ENCODE assay signal across 10 cellular contexts in the genomic region with DNA sequence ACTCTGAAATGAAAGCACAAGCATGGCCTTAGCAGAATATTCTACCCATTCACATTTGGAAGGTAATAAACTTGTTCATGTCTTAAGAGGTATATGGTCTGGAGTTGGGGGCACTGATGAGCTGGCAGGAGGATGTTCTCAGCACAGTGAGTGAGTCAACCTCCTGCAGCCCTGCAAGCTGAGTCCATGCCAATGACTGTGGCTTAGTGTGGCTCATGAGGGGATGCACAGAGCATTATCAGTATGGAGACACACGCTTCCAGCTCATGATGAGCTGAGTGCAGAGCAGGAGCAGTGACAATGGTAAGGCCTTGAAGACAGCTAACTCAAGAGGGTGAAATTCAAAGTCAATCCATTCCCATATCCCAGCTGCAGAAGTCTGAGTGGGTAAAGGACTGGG.
DNase-seq lines count a peak whose midpoint lies in the region; ATAC-seq and TF ChIP-seq lines count a peak whose summit lies in the region.
"Had no signal": no experiment of that assay in that cellular context is flagged by ENCODE, and none has a peak within 500 bp of the region (broad histone marks: within the 10 kb centered on the region; RNA-seq: fewer than 3 reads in every experiment).

No MANE protein-coding gene starts in this region.

- H3K4me3 Mint-ChIP-seq in activated naive CD8-positive, alpha-beta T cell treated with anti-CD3 and anti-CD28 coated beads, Interleukin-2, amount 50 U/mL, for 24 hours: no peak overlapping the region
- no peak overlapping the region for H3K4me3 Mint-ChIP-seq in stimulated activated memory B cell treated with anti-CD40 and anti-IgM and Interleukin-4, amounts not matched to agents 10 μg/mL and 1 μg/mL and 100 μg/mL, for 72 hours

- H3K27me3 Mint-ChIP-seq in activated naive CD8-positive, alpha-beta T cell treated with anti-CD3 and anti-CD28 coated beads, Interleukin-2, amount 50 U/mL, for 24 hours: peaks cover 7% of the 10 kb centered on the region
- peaks cover 12% of the 10 kb centered on the region for H3K27me3 Mint-ChIP-seq in stimulated activated memory B cell treated with anti-CD40 and anti-IgM and Interleukin-4, amounts not matched to agents 10 μg/mL and 1 μg/mL and 100 μg/mL, for 72 hours

- no peak for TF ChIP-seq RAD21 in HCT116 (IDR thresholded peaks at IDR 0.05; ENCODE audit: low read depth)

- no peak overlapping the region for H3K4me3 ChIP-seq in HCT116 (replicated peaks in 1 of 2; ENCODE audit: low read depth in 1 of 2, low read length in 2 of 2)
- H3K4me3 ChIP-seq: ovary, SJCRH30 had no signal

- no peaks in the 10 kb centered on the region for H3K9me3 ChIP-seq in HCT116 (ENCODE audit: control insufficient read depth in 1 of 2, insufficient read depth in 1 of 2, low read depth in 1 of 2, low read length in 2 of 2)
- H3K9me3 ChIP-seq: ovary, SJCRH30 had no signal

- RAD21 ChIA-PET in HCT116 (lab: Charles Lee; ENCODE audit: low non-redundant PET in 1 of 2, low total read pairs in 2 of 2, uncharacterized antibody in 2 of 2, unreplicated experiment in 2 of 2): no interaction called here

- ATAC-seq in HCT116 (no peak), GM18907 (IDR thresholded peaks at IDR 0.05; ENCODE audit: unreplicated experiment) (no peak)
- peak; percentile 99 for ATAC-seq in activated naive CD8-positive, alpha-beta T cell treated with anti-CD3 and anti-CD28 coated beads, Interleukin-2, amount 50 U/mL, for 24 hours
- no peak for ATAC-seq in stimulated activated memory B cell treated with anti-CD40 and anti-IgM and Interleukin-4, amounts not matched to agents 10 μg/mL and 1 μg/mL and 100 μg/mL, for 72 hours

- intact Hi-C loops in HCT116 (cut with micrococcal nuclease): no loop called here

- peaks cover 38% of the 10 kb centered on the region for H3K4me1 Mint-ChIP-seq in activated naive CD8-positive, alpha-beta T cell treated with anti-CD3 and anti-CD28 coated beads, Interleukin-2, amount 50 U/mL, for 24 hours
- H3K4me1 Mint-ChIP-seq in stimulated activated memory B cell treated with anti-CD40 and anti-IgM and Interleukin-4, amounts not matched to agents 10 μg/mL and 1 μg/mL and 100 μg/mL, for 72 hours: peaks cover 17% of the 10 kb centered on the region

- no peaks in the 10 kb centered on the region for H3K9me2 ChIP-seq in HCT116 (ENCODE audit: insufficient read depth)

- no peaks in the 10 kb centered on the region for H3K36me3 Mint-ChIP-seq in activated naive CD8-positive, alpha-beta T cell treated with anti-CD3 and anti-CD28 coated beads, Interleukin-2, amount 50 U/mL, for 24 hours (ENCODE audit: low read depth)
- H3K36me3 Mint-ChIP-seq in stimulated activated memory B cell treated with anti-CD40 and anti-IgM and Interleukin-4, amounts not matched to agents 10 μg/mL and 1 μg/mL and 100 μg/mL, for 72 hours: no peaks in the 10 kb centered on the region

- CTCF ChIA-PET in HCT116 (lab: Charles Lee): no interaction called here

- H3K9ac ChIP-seq in HCT116 (ENCODE audit: low read length): no peak overlapping the region

- no TSS peak for BruUV-seq in HCT116 (replicated peaks; lab: Mats Ljungman, UMichigan)

- H3K36me3 ChIP-seq in HCT116 (ENCODE audit: control insufficient read depth in 1 of 2, insufficient read depth in 2 of 2, low read length in 2 of 2): no peaks in the 10 kb centered on the region
- H3K36me3 ChIP-seq: ovary, SJCRH30 had no signal

- H3K27ac ChIP-seq in HCT116 (ENCODE audit: low read depth, low read length): no peak overlapping the region
- H3K27ac ChIP-seq: ovary, SJCRH30 had no signal

- H3K4me1 ChIP-seq in HCT116 (ENCODE audit: control insufficient read depth in 1 of 2, insufficient read depth in 2 of 2, low read length in 2 of 2): peaks cover 0 to 8% of the 10 kb centered on the region in 2 experiments; a peak in 2 of 4 replicates
- H3K4me1 ChIP-seq: SJCRH30 had no signal

- H2AFZ ChIP-seq in HCT116 (ENCODE audit: low read depth, low read length, poor library complexity, severe bottlenecking): no peak overlapping the region

- no peak for TF ChIP-seq CTCF in HCT116 (IDR thresholded peaks at IDR 0.05 in 2 of 3, conservative IDR thresholded peaks at IDR 0.05 in 1 of 3; ENCODE audit: borderline replicate concordance in 1 of 3, insufficient read depth in 1 of 3, low read depth in 2 of 3, low read length in 2 of 3)

- H3K4me2 ChIP-seq in HCT116 (ENCODE audit: low read length): peak overlapping the region; percentile 2; the same call in 1 of the 2 replicates

- H3K9me3 Mint-ChIP-seq in activated naive CD8-positive, alpha-beta T cell treated with anti-CD3 and anti-CD28 coated beads, Interleukin-2, amount 50 U/mL, for 24 hours: peaks cover 3% of the 10 kb centered on the region
- H3K9me3 Mint-ChIP-seq in stimulated activated memory B cell treated with anti-CD40 and anti-IgM and Interleukin-4, amounts not matched to agents 10 μg/mL and 1 μg/mL and 100 μg/mL, for 72 hours: no peaks in the 10 kb centered on the region

- no peaks in the 10 kb centered on the region for H3K79me2 ChIP-seq in HCT116 (ENCODE audit: insufficient read depth, low read length)

- DNase-seq in AG08395 (ENCODE audit: low spot score) (peak; percentile 74), HCT116 (ENCODE audit: low read depth, low spot score) (no peak), myocyte (ENCODE audit: low read depth) (peak; percentile 49), MV-4-11 (lab: John Stamatoyannopoulos, UW) (no peak), Kasumi-1 (lab: John Stamatoyannopoulos, UW) (no peak)
- DNase-seq in activated naive CD8-positive, alpha-beta T cell treated with anti-CD3 and anti-CD28 coated beads, Interleukin-2, amount 50 U/mL, for 24 hours: peak; percentile 35
- DNase-seq: ovary, SJCRH30 had no signal

- POLR2A ChIA-PET in HCT116 (lab: Charles Lee): interaction anchor here (1.0 kb wide), 1 partner anchor 39 kb away, joined by 3 read pairs; no protein-coding TSS in a partner anchor

- H4K20me1 ChIP-seq in HCT116 (ENCODE audit: insufficient read depth): no peaks in the 10 kb centered on the region

- H3K27ac Mint-ChIP-seq in activated naive CD8-positive, alpha-beta T cell treated with anti-CD3 and anti-CD28 coated beads, Interleukin-2, amount 50 U/mL, for 24 hours: no peak overlapping the region
- H3K27ac Mint-ChIP-seq in stimulated activated memory B cell treated with anti-CD40 and anti-IgM and Interleukin-4, amounts not matched to agents 10 μg/mL and 1 μg/mL and 100 μg/mL, for 72 hours: no peak overlapping the region

- TF ChIP-seq POLR2A in HCT116 (IDR thresholded peaks at IDR 0.05; ENCODE audit: borderline replicate concordance, extremely low read depth, insufficient read depth, insufficient read length): no peak

- H3K27me3 ChIP-seq in HCT116 (ENCODE audit: insufficient read depth, low read length): no peaks in the 10 kb centered on the region
- H3K27me3 ChIP-seq: ovary, SJCRH30 had no signal

TF ChIP-seq in HCT116, 20 proteins besides CTCF, POLR2A, EP300 and RAD21:
- TF ChIP-seq ELF1 (IDR thresholded peaks at IDR 0.05; ENCODE audit: borderline replicate concordance, low read depth) (no peak), JUND (IDR thresholded peaks at IDR 0.05) (peak; percentile 32; the same call in 1 of the 2 replicates), FOSL1 (IDR thresholded peaks at IDR 0.05; ENCODE audit: low read depth) (peak; percentile 31; the same call in 1 of the 2 replicates)

Comparison
In these comparisons a context has a peak if more than half of its experiments do, and no peak if none do; other contexts are left out.
1. DNase-seq: peak in AG08395 (single experiment), activated naive CD8-positive, alpha-beta T cell treated with anti-CD3 and anti-CD28 coated beads, Interleukin-2, amount 50 U/mL, for 24 hours (single experiment) and myocyte (single experiment); none in HCT116 (single experiment), MV-4-11 (single experiment) and Kasumi-1 (0 of 2).